In the genomic region with DNA sequence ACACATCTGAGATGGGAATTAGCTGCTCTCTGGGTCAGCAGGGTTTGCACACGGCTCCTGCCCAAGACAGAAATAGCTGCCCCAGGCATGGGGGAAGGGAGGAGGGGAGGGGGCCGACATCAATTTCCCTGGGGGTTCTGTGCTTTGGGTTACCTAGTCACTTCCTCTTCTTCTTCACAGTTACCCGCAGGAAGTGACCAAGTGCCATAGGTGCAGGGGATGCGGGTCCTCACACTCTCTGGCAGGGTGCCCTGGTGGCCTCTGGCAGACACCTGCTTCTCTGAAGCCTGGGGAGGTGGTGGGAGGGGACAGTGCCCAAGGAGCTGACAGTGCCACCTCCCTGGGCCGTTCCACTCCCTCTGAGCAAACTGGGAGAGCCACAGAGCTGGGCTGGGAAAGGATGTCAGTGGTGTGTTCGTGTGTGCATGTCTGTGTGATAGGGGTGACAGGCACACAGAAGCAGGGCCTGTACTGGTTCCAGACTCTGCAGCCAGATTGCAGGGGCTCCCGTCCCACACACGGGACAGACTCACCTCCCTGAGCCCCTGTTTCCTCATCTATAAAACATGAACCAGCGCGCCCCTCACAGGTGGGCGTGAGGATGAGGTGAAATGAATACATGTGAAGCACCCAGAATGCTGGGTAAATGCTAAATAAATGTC, we compare ENCODE assay signal across 9 cellular contexts. TPM values are rescaled to one million over a fixed set of nuclear protein-coding genes. Genes with fewer than 3 reads are reported as not detected.
DNase-seq lines count a peak whose midpoint lies in the region; ATAC-seq lines count a peak whose summit lies in the region.
"Had no signal": no experiment of that assay in that cellular context is flagged by ENCODE, and none has a peak within 500 bp of the region (broad histone marks: within the 10 kb centered on the region; RNA-seq: fewer than 3 reads in every experiment).

No MANE protein-coding gene starts in this region.

- H3K4me3 Mint-ChIP-seq in activated T-helper 17 cell treated with anti-CD3 and anti-CD28 coated beads, Interleukin-2, amount 50 U/mL, for 72 hours, result peak overlapping the region; percentile 55
- H3K4me3 Mint-ChIP-seq in stimulated activated memory B cell treated with anti-CD40 and anti-IgM and Interleukin-4, amounts not matched to agents 10 μg/mL and 1 μg/mL and 100 μg/mL, for 72 hours, result peak overlapping the region; percentile 68

- H3K27me3 Mint-ChIP-seq in activated T-helper 17 cell treated with anti-CD3 and anti-CD28 coated beads, Interleukin-2, amount 50 U/mL, for 72 hours, result no peaks in the 10 kb centered on the region
- H3K27me3 Mint-ChIP-seq in stimulated activated memory B cell treated with anti-CD40 and anti-IgM and Interleukin-4, amounts not matched to agents 10 μg/mL and 1 μg/mL and 100 μg/mL, for 72 hours, result no peaks in the 10 kb centered on the region

- H3K27ac Mint-ChIP-seq in activated T-helper 17 cell treated with anti-CD3 and anti-CD28 coated beads, Interleukin-2, amount 50 U/mL, for 72 hours, result peak overlapping the region; percentile 76
- H3K27ac Mint-ChIP-seq in stimulated activated memory B cell treated with anti-CD40 and anti-IgM and Interleukin-4, amounts not matched to agents 10 μg/mL and 1 μg/mL and 100 μg/mL, for 72 hours, result peak overlapping the region; percentile 88

- no peaks in the 10 kb centered on the region for H3K36me3 Mint-ChIP-seq in activated T-helper 17 cell treated with anti-CD3 and anti-CD28 coated beads, Interleukin-2, amount 50 U/mL, for 72 hours (ENCODE audit: low read depth)
- no peaks in the 10 kb centered on the region for H3K36me3 Mint-ChIP-seq in stimulated activated memory B cell treated with anti-CD40 and anti-IgM and Interleukin-4, amounts not matched to agents 10 μg/mL and 1 μg/mL and 100 μg/mL, for 72 hours

- no peaks in the 10 kb centered on the region for H3K9me3 Mint-ChIP-seq in activated T-helper 17 cell treated with anti-CD3 and anti-CD28 coated beads, Interleukin-2, amount 50 U/mL, for 72 hours
- no peaks in the 10 kb centered on the region for H3K9me3 Mint-ChIP-seq in stimulated activated memory B cell treated with anti-CD40 and anti-IgM and Interleukin-4, amounts not matched to agents 10 μg/mL and 1 μg/mL and 100 μg/mL, for 72 hours

- peak; percentile 37 for DNase-seq in activated T-cell treated with anti-CD3 and anti-CD28 coated beads, Interleukin-2, amount 50 U/mL, for 1 hour
- no peak for DNase-seq in activated T-cell treated with anti-CD3 and anti-CD28 coated beads for 4 hours
- no peak for DNase-seq in putamen (ENCODE audit: low spot score)

- peaks cover 9% of the 10 kb centered on the region for H3K4me1 Mint-ChIP-seq in activated T-helper 17 cell treated with anti-CD3 and anti-CD28 coated beads, Interleukin-2, amount 50 U/mL, for 72 hours
- H3K4me1 Mint-ChIP-seq in stimulated activated memory B cell treated with anti-CD40 and anti-IgM and Interleukin-4, amounts not matched to agents 10 μg/mL and 1 μg/mL and 100 μg/mL, for 72 hours, result peaks cover 39% of the 10 kb centered on the region

- ATAC-seq in HG03460 (IDR thresholded peaks at IDR 0.05; ENCODE audit: unreplicated experiment) (peak; percentile 59), HG03565 (IDR thresholded peaks at IDR 0.05; ENCODE audit: unreplicated experiment) (no peak), GM21360 (IDR thresholded peaks at IDR 0.05; ENCODE audit: unreplicated experiment) (no peak)
- peak; percentile 70 for ATAC-seq in activated T-helper 17 cell treated with anti-CD3 and anti-CD28 coated beads, Interleukin-2, amount 50 U/mL, for 72 hours (replicated peaks)
- peak; percentile 84 for ATAC-seq in stimulated activated memory B cell treated with anti-CD40 and anti-IgM and Interleukin-4, amounts not matched to agents 10 μg/mL and 1 μg/mL and 100 μg/mL, for 72 hours

RNA-seq across cellular contexts. Expression of a gene that starts 18.2 kb away (rescaled TPM):
- total RNA-seq in activated T-helper 17 cell treated with anti-CD3 and anti-CD28 coated beads, Interleukin-2, amount 50 U/mL, for 72 hours, result under 1 TPM; 0.32 to 0.37 TPM

RNA-seq across cellular contexts. Expression of a gene that starts 22.4 kb away (rescaled TPM):
- 10 to 100 TPM; 29.3 to 41.4 TPM for total RNA-seq in activated T-helper 17 cell treated with anti-CD3 and anti-CD28 coated beads, Interleukin-2, amount 50 U/mL, for 72 hours

RNA-seq across cellular contexts. Expression of a gene that starts 35.9 kb away (rescaled TPM):
- under 1 TPM in 1 of 2 donors, not detected in 1; 0.56 TPM for total RNA-seq in activated T-helper 17 cell treated with anti-CD3 and anti-CD28 coated beads, Interleukin-2, amount 50 U/mL, for 72 hours
- total RNA-seq: astrocyte had no signal

RNA-seq across cellular contexts. Expression of a gene that starts 43.5 kb away (rescaled TPM):
- total RNA-seq in activated T-helper 17 cell treated with anti-CD3 and anti-CD28 coated beads, Interleukin-2, amount 50 U/mL, for 72 hours, result under 1 TPM in 1 of 2 donors, not detected in 1; 0.61 TPM
- total RNA-seq: astrocyte had no signal

RNA-seq across cellular contexts. Expression of a gene that starts 43.6 kb away (rescaled TPM):
- total RNA-seq in activated T-helper 17 cell treated with anti-CD3 and anti-CD28 coated beads, Interleukin-2, amount 50 U/mL, for 72 hours, result 1 to 10 TPM; 2.9 to 3.2 TPM

Comparison
In these comparisons a context has a peak if more than half of its experiments do, and no peak if none do; other contexts are left out.
1. ATAC-seq: peak in HG03460 (single experiment), activated T-helper 17 cell treated with anti-CD3 and anti-CD28 coated beads, Interleukin-2, amount 50 U/mL, for 72 hours (single experiment) and stimulated activated memory B cell treated with anti-CD40 and anti-IgM and Interleukin-4, amounts not matched to agents 10 μg/mL and 1 μg/mL and 100 μg/mL, for 72 hours (single experiment); none in HG03565 (single experiment) and GM21360 (single experiment).